ENCODE assay signal across 8 cellular contexts in the genomic region with DNA sequence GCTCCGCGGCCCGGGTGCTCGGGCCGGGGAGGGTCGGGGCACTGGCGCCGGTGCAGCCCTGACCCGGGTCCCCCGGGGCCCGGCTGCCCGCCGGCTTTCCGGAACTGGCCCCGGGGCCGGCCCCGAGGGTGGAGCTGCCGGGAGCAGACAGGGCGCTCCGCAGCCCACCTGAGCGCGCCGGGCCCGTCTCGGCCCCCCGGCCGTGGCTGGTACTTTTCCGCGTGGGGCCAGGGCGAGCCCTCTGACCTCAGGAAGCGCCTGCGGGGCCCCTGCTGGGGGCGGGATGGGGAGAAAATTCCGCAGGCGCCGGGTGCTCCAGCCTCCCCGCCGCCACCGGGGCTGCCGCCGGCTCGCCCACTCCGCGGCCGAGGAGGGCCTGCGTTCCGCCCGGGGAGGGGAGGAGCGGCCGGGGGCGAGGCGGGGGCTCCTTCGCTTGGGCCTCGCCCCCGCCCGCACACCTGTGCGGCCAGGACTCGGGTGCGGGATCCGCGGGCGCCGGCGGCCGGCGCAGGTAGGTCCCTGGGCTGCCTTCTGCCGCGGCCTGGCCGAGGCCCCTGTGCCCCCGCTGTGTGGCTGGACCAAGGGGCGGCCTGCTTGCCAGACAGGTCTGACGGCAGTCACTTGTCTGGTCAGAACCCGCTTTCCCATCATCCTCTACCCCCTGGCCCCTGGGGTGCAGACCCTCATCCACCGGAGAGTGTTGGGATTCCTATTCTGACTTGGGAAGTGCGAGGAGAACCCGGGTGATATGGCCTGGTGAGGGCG. TPM values are rescaled to one million over a fixed set of nuclear protein-coding genes. Genes with fewer than 3 reads are reported as not detected.
A peak's percentile ranks its signal among the peaks of the same experiment; 100 is the strongest.
DNase-seq lines count a peak whose midpoint lies in the region; ATAC-seq lines count a peak whose summit lies in the region.

No MANE protein-coding gene starts in this region.

- DNase-seq in EH (ENCODE audit: low read depth), result peak; percentile 19
- DNase-seq in left ventricle myocardium superior, result peak; percentile 56
- no peak for DNase-seq in skeletal muscle cell (ENCODE audit: low read depth)
- DNase-seq in HuH-7 (ENCODE audit: low spot score), result no peak
- DNase-seq in OCI-M1 (lab: John Stamatoyannopoulos, UW), result no peak

- no peaks in the 10 kb centered on the region for H3K9me3 Mint-ChIP-seq in activated naive CD4-positive, alpha-beta T cell treated with anti-CD3 and anti-CD28 coated beads, Interleukin-2, amount 50 U/mL, for 24 hours

- intact Hi-C loops in left ventricle myocardium superior (cut with micrococcal nuclease), result no loop called here

- peak overlapping the region; percentile 94 for H3K27ac Mint-ChIP-seq in activated naive CD4-positive, alpha-beta T cell treated with anti-CD3 and anti-CD28 coated beads, Interleukin-2, amount 50 U/mL, for 24 hours

- H3K36me3 Mint-ChIP-seq in activated naive CD4-positive, alpha-beta T cell treated with anti-CD3 and anti-CD28 coated beads, Interleukin-2, amount 50 U/mL, for 24 hours, result no peaks in the 10 kb centered on the region

- H3K4me1 Mint-ChIP-seq in activated naive CD4-positive, alpha-beta T cell treated with anti-CD3 and anti-CD28 coated beads, Interleukin-2, amount 50 U/mL, for 24 hours, result peaks cover 47% of the 10 kb centered on the region

- ATAC-seq in HG02678 (IDR thresholded peaks at IDR 0.05; ENCODE audit: unreplicated experiment), result peak; percentile 37
- peak; percentile 20 for ATAC-seq in left ventricle myocardium superior
- no peak for ATAC-seq in HG02588 (IDR thresholded peaks at IDR 0.05; ENCODE audit: unreplicated experiment)

- peak overlapping the region; percentile 88 for H3K4me3 Mint-ChIP-seq in activated naive CD4-positive, alpha-beta T cell treated with anti-CD3 and anti-CD28 coated beads, Interleukin-2, amount 50 U/mL, for 24 hours

- H3K27me3 Mint-ChIP-seq in activated naive CD4-positive, alpha-beta T cell treated with anti-CD3 and anti-CD28 coated beads, Interleukin-2, amount 50 U/mL, for 24 hours, result no peaks in the 10 kb centered on the region

- peak overlapping the region; percentile 67 for H3K4me3 ChIP-seq in skeletal muscle cell (ENCODE audit: low read depth, low read length)

RNA-seq across cellular contexts. Expression of a gene that starts 3.5 kb away (rescaled TPM):
- total RNA-seq in left ventricle myocardium superior, result 49.9 TPM

RNA-seq across cellular contexts. Expression of a gene that starts 12.4 kb away (rescaled TPM):
- total RNA-seq in left ventricle myocardium superior, result 15.4 TPM

RNA-seq across cellular contexts. Expression of a gene that starts 31.2 kb away (rescaled TPM):
- total RNA-seq in left ventricle myocardium superior, result 146 TPM

Comparison
In these comparisons a context has a peak if more than half of its experiments do, and no peak if none do; other contexts are left out.
1. DNase-seq: peak in EH (single experiment) and left ventricle myocardium superior (single experiment); none in skeletal muscle cell (single experiment), HuH-7 (single experiment) and OCI-M1 (single experiment).